Comparison of ENCODE assay signal across 8 cellular contexts in the genomic region with DNA sequence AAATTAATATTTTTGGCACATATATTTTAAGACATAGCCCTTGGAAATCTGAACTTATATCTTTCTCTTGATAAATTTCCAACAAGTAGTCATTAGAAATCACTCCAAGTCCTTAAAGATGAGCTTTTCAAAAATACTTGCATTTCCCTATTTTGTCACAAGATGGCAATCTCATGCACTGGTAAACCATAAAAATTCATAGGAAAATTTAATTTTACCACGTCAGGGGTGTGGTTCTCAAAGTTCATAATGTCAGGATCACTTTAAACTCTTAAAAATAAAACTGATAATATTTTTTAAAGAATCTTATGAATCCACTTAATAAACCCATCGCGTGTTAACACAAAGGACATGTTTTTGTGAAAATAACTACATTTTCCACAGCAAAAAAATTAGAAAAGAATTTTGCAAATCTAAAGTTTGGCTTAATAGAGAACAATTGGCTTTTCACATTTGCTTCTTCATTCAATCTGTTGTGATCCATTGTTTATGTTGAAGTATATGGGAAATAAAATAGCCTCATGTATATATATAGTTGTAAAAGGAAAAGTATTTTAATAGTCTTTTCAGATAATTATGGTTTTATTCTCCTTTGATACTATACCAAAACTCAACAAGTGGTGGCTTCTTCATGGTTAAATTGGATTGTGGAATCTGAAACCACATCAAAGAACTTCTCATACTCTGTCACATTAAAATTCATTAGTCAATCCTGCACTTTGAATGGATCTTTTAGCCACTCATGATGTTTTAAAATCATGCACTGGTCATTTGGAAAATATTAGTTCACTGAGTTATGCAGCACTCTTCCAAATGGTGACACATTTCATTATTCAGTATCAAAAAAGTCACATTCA.
DNase-seq lines count a peak whose midpoint lies in the region; ATAC-seq, FAIRE-seq and TF ChIP-seq lines count a peak whose summit lies in the region.

No MANE protein-coding gene starts in this region.

- no peaks in the 10 kb centered on the region for H3K36me3 ChIP-seq in right atrium auricular region

- FAIRE-seq in HTR-8/SVneo (lab: Jason Lieb, UNC): no peak
- FAIRE-seq in urothelium cell line (lab: Jason Lieb, UNC): no peak

- H3K27me3 ChIP-seq in right atrium auricular region: no peaks in the 10 kb centered on the region

- TF ChIP-seq CTCF in CD14-positive monocyte (IDR thresholded peaks at IDR 0.05) (peak; percentile 72), right atrium auricular region (IDR thresholded peaks at IDR 0.05) (peak; percentile 66 to 82)

- no peaks in the 10 kb centered on the region for H3K4me1 Mint-ChIP-seq in CD14-positive monocyte

- H3K27ac Mint-ChIP-seq in CD14-positive monocyte: no peak overlapping the region

- H3K9me3 ChIP-seq in right atrium auricular region: no peaks in the 10 kb centered on the region

- intact Hi-C loops in CD14-positive monocyte (cut with micrococcal nuclease): no loop called here

- no peaks in the 10 kb centered on the region for H3K9me3 Mint-ChIP-seq in CD14-positive monocyte

- H3K27ac ChIP-seq in right atrium auricular region: no peak overlapping the region

- H3K36me3 Mint-ChIP-seq in CD14-positive monocyte: no peaks in the 10 kb centered on the region

- peaks cover 0 to 4% (median 3%) of the 10 kb centered on the region in 3 donors for H3K27me3 Mint-ChIP-seq in CD14-positive monocyte (ENCODE audit: low read depth in 3 of 3)

- ATAC-seq in HG02885 (IDR thresholded peaks at IDR 0.05; ENCODE audit: poor library complexity, unreplicated experiment): no peak

- no peak overlapping the region for H3K4me3 ChIP-seq in right atrium auricular region

- no peak overlapping the region for H3K4me3 Mint-ChIP-seq in CD14-positive monocyte

- H3K4me1 ChIP-seq in right atrium auricular region: no peaks in the 10 kb centered on the region

- DNase-seq in CD14-positive monocyte (ENCODE audit: low spot score): no peak
- peak; percentile 4 for DNase-seq in HTR-8/SVneo (ENCODE audit: insufficient read length, low spot score)
- DNase-seq in SKM-1 treated with dmso at 0.1 percent for 144 hours (lab: John Stamatoyannopoulos, UW; ENCODE audit: unreplicated experiment): peak; percentile 45
- DNase-seq in right atrium auricular region (ENCODE audit: low spot score): no peak
- peak; percentile 23 for DNase-seq in urothelium cell line (ENCODE audit: low spot score)
- no peak for DNase-seq in stimulated activated CD4-positive, alpha-beta T cell treated with anti-CD3 and anti-CD28 coated beads, Interleukin-1b, Interleukin-23, amount 100 ng/mL, for 48 hours
- DNase-seq in middle frontal gyrus (ENCODE audit: extremely low spot score, low spot score): no peak

Comparison
In these comparisons a context has a peak if more than half of its experiments do, and no peak if none do; other contexts are left out.
1. DNase-seq: peak in HTR-8/SVneo (single experiment), SKM-1 treated with dmso at 0.1 percent for 144 hours (single experiment) and urothelium cell line (single experiment); none in CD14-positive monocyte (single experiment), right atrium auricular region (single experiment), stimulated activated CD4-positive, alpha-beta T cell treated with anti-CD3 and anti-CD28 coated beads, Interleukin-1b, Interleukin-23, amount 100 ng/mL, for 48 hours (single experiment) and middle frontal gyrus (single experiment).